Comparison of ENCODE assay signal across 1 cellular context in genomic region chr3:25424238-25425013, GRCh38.
A peak's percentile ranks its signal among the peaks of the same experiment; 100 is the strongest.
TF ChIP-seq lines count a peak whose summit lies in the region.

No MANE protein-coding gene starts in this region.

TF ChIP-seq in A549, 52 proteins besides CTCF, POLR2A, EP300 and RAD21 (continued from another document):
- TF ChIP-seq PBX3 (IDR thresholded peaks at IDR 0.05) (peak; percentile 16; the same call in 1 of the 2 replicates), MYC (IDR thresholded peaks at IDR 0.05; ENCODE audit: borderline replicate concordance, low read length) (no peak), FOSL2 (IDR thresholded peaks at IDR 0.05) (peak; percentile 79), FOSL2 (CRISPR knock-in tag; IDR thresholded peaks at IDR 0.05) (peak; percentile 89), USF2 (IDR thresholded peaks at IDR 0.05) (no peak), CEBPB (IDR thresholded peaks at IDR 0.05) (peak in 1 of 2 experiments; percentile 67; a peak in 2 of 4 replicates), ZNF302 (CRISPR knock-in tag; IDR thresholded peaks at IDR 0.05) (no peak), MAX (IDR thresholded peaks at IDR 0.05) (peak; percentile 59; the same call in 1 of the 2 replicates), E2F6 (IDR thresholded peaks at IDR 0.05; ENCODE audit: borderline replicate concordance, low read depth) (no peak), TP53 (CRISPR knock-in tag; IDR thresholded peaks at IDR 0.05) (no peak), SMC3 (IDR thresholded peaks at IDR 0.05) (peak; percentile 62), GATA3 (IDR thresholded peaks at IDR 0.05; ENCODE audit: borderline replicate concordance) (peak; percentile 76; the same call in 1 of the 2 replicates), REST (IDR thresholded peaks at IDR 0.05) (no peak), HDAC2 (IDR thresholded peaks at IDR 0.05) (no peak), BCL3 (IDR thresholded peaks at IDR 0.05) (peak; percentile 80; the same call in 2 of the 3 replicates), CHD2 (IDR thresholded peaks at IDR 0.05; ENCODE audit: low read length, partially characterized antibody) (no peak), HOXB5 (CRISPR knock-in tag; IDR thresholded peaks at IDR 0.05) (0 out of 2 replicates have a peak, but pooled peaks have one; percentile 15)
